1 cellular context compared by ENCODE assay signal in genomic region chr17:72778161-72779151, GRCh38.
TF ChIP-seq lines count a peak whose summit lies in the region.

No MANE protein-coding gene starts in this region.

TF ChIP-seq in K562, 482 proteins besides CTCF, POLR2A, EP300 and RAD21 (continued from another document):
- TF ChIP-seq ARID4B (CRISPR knock-in tag; IDR thresholded peaks at IDR 0.05), result no peak
- TF ChIP-seq CHAMP1 (IDR thresholded peaks at IDR 0.05), result no peak
- TF ChIP-seq CBX3 (IDR thresholded peaks at IDR 0.05; ENCODE audit: borderline replicate concordance in 1 of 2, low read length in 2 of 2), result no peak
- no peak for TF ChIP-seq ZNF79 (CRISPR knock-in tag; IDR thresholded peaks at IDR 0.05; ENCODE audit: low read depth)
- TF ChIP-seq STAG1 (CRISPR knock-in tag; IDR thresholded peaks at IDR 0.05; ENCODE audit: borderline replicate concordance), result no peak
- no peak for TF ChIP-seq CHCHD3 (CRISPR knock-in tag; IDR thresholded peaks at IDR 0.05)
- TF ChIP-seq ZNF449 (CRISPR knock-in tag; IDR thresholded peaks at IDR 0.05), result no peak
- 0 out of 2 replicates have a peak, but pooled peaks have one; percentile 21 for TF ChIP-seq ATF3 (IDR thresholded peaks at IDR 0.05)
- TF ChIP-seq ATF3 (CRISPR knock-in tag; conservative IDR thresholded peaks at IDR 0.05), result no peak
- TF ChIP-seq ZC3H4 (CRISPR knock-in tag; IDR thresholded peaks at IDR 0.05; ENCODE audit: borderline replicate concordance), result no peak
- peak; percentile 26; the same call in 1 of the 2 replicates for TF ChIP-seq CBFA2T2 (conservative IDR thresholded peaks at IDR 0.05)
- no peak for TF ChIP-seq ZNF41 (CRISPR knock-in tag; conservative IDR thresholded peaks at IDR 0.05)
- no peak for TF ChIP-seq CUX1 (CRISPR knock-in tag; IDR thresholded peaks at IDR 0.05)
- TF ChIP-seq KDM5B (IDR thresholded peaks at IDR 0.05; ENCODE audit: insufficient replicate concordance, low read depth, low read length), result no peak
- TF ChIP-seq TFAP4 (CRISPR knock-in tag; IDR thresholded peaks at IDR 0.05; ENCODE audit: borderline replicate concordance), result no peak
- TF ChIP-seq MECOM (CRISPR knock-in tag; IDR thresholded peaks at IDR 0.05), result peak; percentile 60; the same call in 1 of the 2 replicates
- 0 out of 2 replicates have a peak, but pooled peaks have one; percentile 15 for TF ChIP-seq DPF2 (IDR thresholded peaks at IDR 0.05)
- TF ChIP-seq NCOA6 (IDR thresholded peaks at IDR 0.05), result no peak
- TF ChIP-seq TRIM25 (IDR thresholded peaks at IDR 0.05; ENCODE audit: borderline replicate concordance), result no peak
- TF ChIP-seq SMAD4 (CRISPR knock-in tag; conservative IDR thresholded peaks at IDR 0.05), result 0 out of 2 replicates have a peak, but pooled peaks have one; percentile 37
- TF ChIP-seq ZNF274 (IDR thresholded peaks at IDR 0.05; ENCODE audit: borderline replicate concordance, low read depth, low read length), result no peak
- no peak for TF ChIP-seq SRF (CRISPR knock-in tag; IDR thresholded peaks at IDR 0.05)
- no peak for TF ChIP-seq HMG20B (CRISPR knock-in tag; IDR thresholded peaks at IDR 0.05)
- no peak for TF ChIP-seq HMG20A (CRISPR knock-in tag; conservative IDR thresholded peaks at IDR 0.05)
- TF ChIP-seq E2F4 (CRISPR knock-in tag; IDR thresholded peaks at IDR 0.05; ENCODE audit: low read depth), result no peak
- peak; percentile 81 for TF ChIP-seq MEIS2 (IDR thresholded peaks at IDR 0.05; ENCODE audit: partially characterized antibody)
- no peak for TF ChIP-seq AFF1 (IDR thresholded peaks at IDR 0.05; ENCODE audit: low read depth in 1 of 2, partially characterized antibody in 2 of 2)
- TF ChIP-seq SAP30 (IDR thresholded peaks at IDR 0.05; ENCODE audit: borderline replicate concordance, insufficient read depth, low read depth, low read length, poor library complexity, severe bottlenecking), result no peak
- TF ChIP-seq RBBP5 (IDR thresholded peaks at IDR 0.05; ENCODE audit: borderline replicate concordance, insufficient read depth, low read length, poor library complexity, severe bottlenecking), result peak; percentile 29
- TF ChIP-seq PTBP1 (IDR thresholded peaks at IDR 0.05; ENCODE audit: low read depth, low read length), result no peak
- no peak for TF ChIP-seq JUND (IDR thresholded peaks at IDR 0.05; ENCODE audit: borderline replicate concordance, low read depth, low read length)
- peak; percentile 19; the same call in 1 of the 3 replicates for TF ChIP-seq JUND (tag; IDR thresholded peaks at IDR 0.05; ENCODE audit: borderline replicate concordance, low read depth, low read length)
